In genomic region chr1:109838838-109839240, GRCh38 we compare ENCODE assay signal across 20 cellular contexts.
DNase-seq lines count a peak whose midpoint lies in the region; ATAC-seq and TF ChIP-seq lines count a peak whose summit lies in the region.
"Had no signal": no experiment of that assay in that cellular context is flagged by ENCODE, and none has a peak within 500 bp of the region (broad histone marks: within the 10 kb centered on the region; RNA-seq: fewer than 3 reads in every experiment).

No MANE protein-coding gene starts in this region.

- DNase-seq in EL (peak; percentile 64), Panc1 (ENCODE audit: low read depth, low spot score) (no peak), dermis blood vessel endothelial cell (peak; percentile 43), mesenchymal stem cell (peak; percentile 70), DMS79 (lab: John Stamatoyannopoulos, UW) (no peak), mesenteric fat pad (ENCODE audit: low spot score) (no peak), NCI-H146 treated with DMSO at 0.1 percent for 48 hours (lab: John Stamatoyannopoulos, UW; ENCODE audit: unreplicated experiment) (no peak), DMS153 (lab: John Stamatoyannopoulos, UW) (no peak)
- DNase-seq: activated CD4-positive, alpha-beta T cell treated with anti-CD3 and anti-CD28 coated beads, Interleukin-2, amount 50 U/mL, for 48 hours; effector CD8-positive, alpha-beta T cell; heart right ventricle; Kasumi-1; left lung; NCI-H2029; NCI-H69; SIG-M5; stimulated activated CD4-positive, alpha-beta T cell treated with anti-CD3 and anti-CD28 coated beads, Interleukin-2, amount 100 ng/mL, for 48 hours had no signal

- peak; percentile 92 for ATAC-seq in Panc1
- ATAC-seq: heart right ventricle; left lung; natural killer cell treated with Interleukin-12 subunit alpha and Interleukin-12 subunit beta and Interleukin-15 and Interleukin-18, amount 100 ng/mL, for 72 hours had no signal

- no peaks in the 10 kb centered on the region for H3K79me1 ChIP-seq in mesenchymal stem cell (replicated peaks; ENCODE audit: low read length, poor library complexity, severe bottlenecking)

- no peak overlapping the region for H2BK15ac ChIP-seq in mesenchymal stem cell (ENCODE audit: low read depth, poor library complexity, severe bottlenecking)

- H2BK120ac ChIP-seq in mesenchymal stem cell (ENCODE audit: low read depth, low read length) = no peak overlapping the region

- CTCF ChIA-PET in Panc1 (lab: Charles Lee) = no interaction called here

- no peak overlapping the region for H2AFZ ChIP-seq in mesenchymal stem cell (ENCODE audit: low read depth, low read length)

- in situ Hi-C loops in Panc1 (cut with HindIII; ENCODE audit: low pct_unique_long_range_greater_than_20kb, low sequenced_read_pairs) = no loop called here

- no peak for TF ChIP-seq CTCF in Panc1 (IDR thresholded peaks at IDR 0.05)

- H3K4me1 ChIP-seq in Panc1 (ENCODE audit: control insufficient read depth, insufficient read depth, low read length) (no peaks in the 10 kb centered on the region), mesenchymal stem cell (ENCODE audit: control insufficient read depth, insufficient read depth, low read depth, low read length) (no peaks in the 10 kb centered on the region)
- H3K4me1 ChIP-seq: BLaER1 treated with 17β-estradiol and CSF1 and Interleukin-3, amounts not matched to agents 10 nM and 100 nM; left lung; tibial nerve had no signal

- intact Hi-C loops in Panc1 (cut with micrococcal nuclease; ENCODE audit: unreplicated experiment) = no loop called here

- no peak overlapping the region for H2AK5ac ChIP-seq in mesenchymal stem cell (ENCODE audit: low read length, severe bottlenecking)

- no peak overlapping the region for H2BK5ac ChIP-seq in mesenchymal stem cell (ENCODE audit: low read depth, low read length, poor library complexity, severe bottlenecking)

- H3K36me3 ChIP-seq in Panc1 (ENCODE audit: control insufficient read depth, insufficient read depth, low read length) = no peaks in the 10 kb centered on the region
- no peaks in the 10 kb centered on the region for H3K36me3 ChIP-seq in mesenchymal stem cell (ENCODE audit: control insufficient read depth in 1 of 2, insufficient read depth in 2 of 2, low read depth in 1 of 2, low read length in 2 of 2)
- H3K36me3 ChIP-seq: heart right ventricle, left lung, tibial nerve had no signal

- H3K9ac ChIP-seq in mesenchymal stem cell (ENCODE audit: low read length) = peak overlapping the region; percentile 44
- H3K9ac ChIP-seq: BLaER1 treated with 17β-estradiol and CSF1 and Interleukin-3, amounts not matched to agents 10 nM and 100 nM had no signal

- H3K23ac ChIP-seq in mesenchymal stem cell (ENCODE audit: low read length in 2 of 2) = no peak overlapping the region

- no peak overlapping the region for H3K4me3 ChIP-seq in Panc1 (ENCODE audit: low read depth in 2 of 2, low read length in 2 of 2)
- no peak overlapping the region for H3K4me3 ChIP-seq in mesenchymal stem cell (ENCODE audit: insufficient read depth in 1 of 2, low read depth in 1 of 2, low read length in 2 of 2)
- H3K4me3 ChIP-seq: BLaER1 treated with 17β-estradiol and CSF1 and Interleukin-3, amounts not matched to agents 10 nM and 100 nM; heart right ventricle; left lung; tibial nerve had no signal

- no peak overlapping the region for H3K14ac ChIP-seq in mesenchymal stem cell (ENCODE audit: low read length in 2 of 2)

- BruUV-seq in Panc1 (replicated peaks; lab: Mats Ljungman, UMichigan) = no TSS peak

- H3K27ac ChIP-seq in Panc1 (ENCODE audit: low read length) (peak overlapping the region; percentile 10), mesenchymal stem cell (ENCODE audit: low read length, poor library complexity, severe bottlenecking) (no peak overlapping the region)
- H3K27ac ChIP-seq: BLaER1 treated with 17β-estradiol and CSF1 and Interleukin-3, amounts not matched to agents 10 nM and 100 nM; heart right ventricle; left lung; tibial nerve had no signal

- no peak overlapping the region for H3K4ac ChIP-seq in mesenchymal stem cell (ENCODE audit: low read depth in 1 of 2, low read length in 2 of 2)

- no peak overlapping the region for H3K4me2 ChIP-seq in mesenchymal stem cell (ENCODE audit: low read length, poor library complexity, severe bottlenecking)
- H3K4me2 ChIP-seq: BLaER1 treated with 17β-estradiol and CSF1 and Interleukin-3, amounts not matched to agents 10 nM and 100 nM had no signal

- H3K18ac ChIP-seq in mesenchymal stem cell (ENCODE audit: low read depth in 1 of 2, low read length in 2 of 2) = no peak overlapping the region

- H2BK12ac ChIP-seq in mesenchymal stem cell (ENCODE audit: low read length in 2 of 2) = no peak overlapping the region

- H3K27me3 ChIP-seq in Panc1 (ENCODE audit: control insufficient read depth, insufficient read depth, low read length) (no peaks in the 10 kb centered on the region), mesenchymal stem cell (ENCODE audit: control insufficient read depth in 1 of 2, insufficient read depth in 1 of 2, low read length in 2 of 2) (no peaks in the 10 kb centered on the region)
- H3K27me3 ChIP-seq: BLaER1 treated with 17β-estradiol and CSF1 and Interleukin-3, amounts not matched to agents 10 nM and 100 nM; heart right ventricle; left lung; tibial nerve had no signal

- no peaks in the 10 kb centered on the region for H3K9me3 ChIP-seq in Panc1 (ENCODE audit: control insufficient read depth, insufficient read depth, low read depth, low read length)
- no peaks in the 10 kb centered on the region for H3K9me3 ChIP-seq in mesenchymal stem cell (ENCODE audit: control insufficient read depth, low read length)

- H4K91ac ChIP-seq in mesenchymal stem cell (ENCODE audit: low read length) = no peak overlapping the region

- POLR2A ChIA-PET in Panc1 (lab: Charles Lee) = no interaction called here

- H4K8ac ChIP-seq in mesenchymal stem cell (ENCODE audit: low read length) = no peak overlapping the region

- WGBS in mesenchymal stem cell = 50% methylated on average over 2 of the region's 4 CpGs

Comparison
In these comparisons a context has a peak if more than half of its experiments do, and no peak if none do; other contexts are left out.
1. DNase-seq: peak in EL (single experiment), dermis blood vessel endothelial cell (single experiment) and mesenchymal stem cell (single experiment); none in Panc1 (single experiment), DMS79 (single experiment), mesenteric fat pad (single experiment), NCI-H146 treated with DMSO at 0.1 percent for 48 hours (single experiment) and DMS153 (single experiment).